ENCODE assay signal across 8 cellular contexts in the genomic region with DNA sequence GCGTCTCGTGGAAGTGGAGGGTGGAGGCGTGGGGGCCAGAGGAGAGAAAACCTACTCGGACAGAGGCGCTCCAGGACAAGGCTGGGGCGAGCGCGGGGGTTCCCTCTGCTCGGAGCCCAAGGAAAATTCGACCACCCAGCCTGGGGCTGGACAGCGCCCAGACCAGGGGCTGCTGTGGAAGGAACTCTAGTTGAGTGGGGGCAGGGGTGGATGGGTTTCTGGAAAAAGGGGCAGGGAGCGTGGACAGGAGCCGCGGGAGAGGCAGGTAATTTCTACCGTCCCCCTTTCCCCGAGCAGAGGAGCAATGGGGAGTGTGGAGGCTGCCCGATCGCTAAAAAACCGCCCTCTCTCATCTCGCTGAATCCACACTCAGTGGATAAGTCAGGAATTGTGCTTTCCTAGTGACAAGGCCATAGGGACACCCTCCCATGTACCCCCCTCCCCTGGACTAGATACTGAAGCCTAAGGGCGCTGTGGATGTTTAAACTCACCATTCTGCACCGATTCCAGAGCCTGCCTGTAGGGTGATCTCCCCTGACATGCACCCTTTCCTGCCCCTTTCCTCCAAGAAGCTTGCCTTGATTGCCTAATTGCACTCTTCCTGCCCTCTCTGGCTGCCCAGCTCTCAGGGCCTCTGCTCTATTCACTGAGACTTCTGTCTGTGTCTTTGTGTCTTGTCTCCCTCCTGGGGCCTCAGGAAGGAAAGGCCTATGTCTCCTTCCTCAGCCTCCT.
DNase-seq lines count a peak whose midpoint lies in the region; ATAC-seq and TF ChIP-seq lines count a peak whose summit lies in the region.

No MANE protein-coding gene starts in this region.

- H3K27ac Mint-ChIP-seq in CD4-positive, alpha-beta memory T cell, result no peak overlapping the region
- H3K27ac Mint-ChIP-seq in natural killer cell, result no peak overlapping the region

- intact Hi-C loops in CD4-positive, alpha-beta memory T cell (cut with micrococcal nuclease), result no loop called here
- intact Hi-C loops in natural killer cell (cut with micrococcal nuclease), result no loop called here

- CTCF ChIA-PET in CD4-positive, alpha-beta memory T cell (lab: Charles Lee; ENCODE audit: partially characterized antibody), result no interaction called here

- H3K4me3 ChIP-seq in CD4-positive, alpha-beta memory T cell (ENCODE audit: low read length in 2 of 2), result no peak overlapping the region
- peak overlapping the region; percentile 20 for H3K4me3 ChIP-seq in effector memory CD4-positive, alpha-beta T cell (ENCODE audit: insufficient read depth, low read depth, low read length, poor library complexity, severe bottlenecking)
- H3K4me3 ChIP-seq in HAP-1, result no peak overlapping the region

- H3K36me3 ChIP-seq in CD4-positive, alpha-beta memory T cell (ENCODE audit: insufficient read depth, low read length), result no peaks in the 10 kb centered on the region
- H3K36me3 ChIP-seq in effector memory CD4-positive, alpha-beta T cell (ENCODE audit: control insufficient read depth, insufficient read depth, low read length), result no peaks in the 10 kb centered on the region
- no peaks in the 10 kb centered on the region for H3K36me3 ChIP-seq in HAP-1 (replicated peaks)

- POLR2A ChIA-PET in CD4-positive, alpha-beta memory T cell (lab: Charles Lee; ENCODE audit: partially characterized antibody), result no interaction called here

- peaks cover 35 to 42% of the 10 kb centered on the region in 2 donors for H3K27me3 Mint-ChIP-seq in CD4-positive, alpha-beta memory T cell
- peaks cover 41 to 48% of the 10 kb centered on the region in 2 donors for H3K27me3 Mint-ChIP-seq in natural killer cell (ENCODE audit: low read depth in 2 of 2)

- H3K4me1 Mint-ChIP-seq in CD4-positive, alpha-beta memory T cell, result peaks cover 4 to 14% (median 10%) of the 10 kb centered on the region in 4 donors
- peaks cover 5 to 12% of the 10 kb centered on the region in 2 donors for H3K4me1 Mint-ChIP-seq in natural killer cell

- H3K9me3 ChIP-seq in CD4-positive, alpha-beta memory T cell (ENCODE audit: control insufficient read depth in 1 of 2, low read length in 2 of 2), result no peaks in the 10 kb centered on the region
- H3K9me3 ChIP-seq in effector memory CD4-positive, alpha-beta T cell (ENCODE audit: control insufficient read depth, low read length), result no peaks in the 10 kb centered on the region
- H3K9me3 ChIP-seq in HAP-1, result no peaks in the 10 kb centered on the region

- peak in 2 of 3 donors; percentile 20 to 35 for ATAC-seq in natural killer cell
- ATAC-seq in GM19395 (IDR thresholded peaks at IDR 0.05; ENCODE audit: unreplicated experiment), result no peak

- H3K4me1 ChIP-seq in CD4-positive, alpha-beta memory T cell (ENCODE audit: insufficient read depth, low read length), result peaks cover 10% of the 10 kb centered on the region
- H3K4me1 ChIP-seq in effector memory CD4-positive, alpha-beta T cell (ENCODE audit: control insufficient read depth, insufficient read depth, low read length, poor library complexity, severe bottlenecking), result peaks cover 7% of the 10 kb centered on the region
- H3K4me1 ChIP-seq in HAP-1, result no peaks in the 10 kb centered on the region

- H3K9me3 Mint-ChIP-seq in CD4-positive, alpha-beta memory T cell, result peaks cover 0 to 2% (median 0%) of the 10 kb centered on the region in 8 donors
- no peaks in the 10 kb centered on the region for H3K9me3 Mint-ChIP-seq in natural killer cell

- peaks cover 19% of the 10 kb centered on the region for H3K27me3 ChIP-seq in CD4-positive, alpha-beta memory T cell (ENCODE audit: insufficient read depth, low read length)
- H3K27me3 ChIP-seq in effector memory CD4-positive, alpha-beta T cell (replicated peaks; ENCODE audit: control insufficient read depth, insufficient read depth, low read length, poor library complexity, severe bottlenecking), result peaks cover 23% of the 10 kb centered on the region
- H3K27me3 ChIP-seq in HAP-1 (ENCODE audit: low read depth), result no peaks in the 10 kb centered on the region

- TF ChIP-seq CTCF in natural killer cell (IDR thresholded peaks at IDR 0.05), result no peak

- no peaks in the 10 kb centered on the region for H3K36me3 Mint-ChIP-seq in CD4-positive, alpha-beta memory T cell
- no peaks in the 10 kb centered on the region for H3K36me3 Mint-ChIP-seq in natural killer cell

- DNase-seq in CD4-positive, alpha-beta memory T cell, result no peak
- DNase-seq in NCI-H748 treated with DMSO at 0.1 percent for 48 hours (lab: John Stamatoyannopoulos, UW) (peak; percentile 42), natural killer cell (no peak), CD1c-positive myeloid dendritic cell (ENCODE audit: extremely low spot score) (no peak), HAP-1 (ENCODE audit: low spot score in 2 of 2) (no peak)
- no peak for DNase-seq in effector memory CD4-positive, alpha-beta T cell
- DNase-seq in stimulated activated CD8-positive, alpha-beta memory T cell treated with anti-CD3 and anti-CD28 coated beads, Interleukin-4, amount 100 ng/mL, for 48 hours, result no peak

- in situ Hi-C loops in HAP-1 (cut with MboI; ENCODE audit: low sequenced_read_pairs), result no loop called here

- H3K27ac ChIP-seq in CD4-positive, alpha-beta memory T cell (ENCODE audit: low read depth, low read length), result no peak overlapping the region
- no peak overlapping the region for H3K27ac ChIP-seq in effector memory CD4-positive, alpha-beta T cell (ENCODE audit: insufficient read depth, low read length, poor library complexity, severe bottlenecking)

- H3K4me3 Mint-ChIP-seq in CD4-positive, alpha-beta memory T cell, result peak overlapping the region; percentile 63 to 85 (median 74)
- H3K4me3 Mint-ChIP-seq in natural killer cell, result peak overlapping the region; percentile 78
